1 cellular context compared by ENCODE assay signal in the genomic region with DNA sequence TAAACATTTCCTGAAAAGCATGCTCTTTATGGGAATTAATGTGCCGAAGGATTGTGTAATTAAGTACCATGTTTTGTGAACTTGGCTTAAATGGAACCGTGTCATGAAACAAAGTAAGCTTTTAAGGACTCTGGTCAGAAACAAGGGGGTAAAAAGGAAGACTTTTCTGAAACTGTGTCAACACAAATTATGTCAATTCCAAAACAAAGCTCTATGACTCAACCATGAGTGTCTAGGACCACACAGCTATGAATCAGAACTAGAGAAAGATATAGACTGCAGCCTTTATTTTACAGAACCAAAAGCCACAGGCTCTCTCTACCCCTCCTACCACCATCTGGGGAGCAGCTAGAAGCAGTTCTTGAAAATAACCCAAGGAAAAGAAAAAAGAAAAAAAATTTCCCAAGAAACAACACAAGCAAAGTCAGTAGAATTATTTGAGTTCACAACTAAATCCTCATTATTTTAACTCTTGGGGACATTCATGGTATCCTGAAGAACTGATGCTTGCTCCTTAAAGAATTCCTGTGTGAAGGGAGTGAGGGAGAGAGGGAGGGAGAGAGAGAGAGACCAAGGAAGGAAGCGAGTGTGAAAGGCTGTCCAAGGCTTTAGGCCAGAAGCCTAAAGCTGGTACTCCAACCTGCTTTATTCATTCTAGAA.
TF ChIP-seq lines count a peak whose summit lies in the region.

No MANE protein-coding gene starts in this region.

TF ChIP-seq in HEK293, 187 proteins besides CTCF, POLR2A, EP300 and RAD21 (continued from another document and continues in another):
- TF ChIP-seq, protein P1, sequence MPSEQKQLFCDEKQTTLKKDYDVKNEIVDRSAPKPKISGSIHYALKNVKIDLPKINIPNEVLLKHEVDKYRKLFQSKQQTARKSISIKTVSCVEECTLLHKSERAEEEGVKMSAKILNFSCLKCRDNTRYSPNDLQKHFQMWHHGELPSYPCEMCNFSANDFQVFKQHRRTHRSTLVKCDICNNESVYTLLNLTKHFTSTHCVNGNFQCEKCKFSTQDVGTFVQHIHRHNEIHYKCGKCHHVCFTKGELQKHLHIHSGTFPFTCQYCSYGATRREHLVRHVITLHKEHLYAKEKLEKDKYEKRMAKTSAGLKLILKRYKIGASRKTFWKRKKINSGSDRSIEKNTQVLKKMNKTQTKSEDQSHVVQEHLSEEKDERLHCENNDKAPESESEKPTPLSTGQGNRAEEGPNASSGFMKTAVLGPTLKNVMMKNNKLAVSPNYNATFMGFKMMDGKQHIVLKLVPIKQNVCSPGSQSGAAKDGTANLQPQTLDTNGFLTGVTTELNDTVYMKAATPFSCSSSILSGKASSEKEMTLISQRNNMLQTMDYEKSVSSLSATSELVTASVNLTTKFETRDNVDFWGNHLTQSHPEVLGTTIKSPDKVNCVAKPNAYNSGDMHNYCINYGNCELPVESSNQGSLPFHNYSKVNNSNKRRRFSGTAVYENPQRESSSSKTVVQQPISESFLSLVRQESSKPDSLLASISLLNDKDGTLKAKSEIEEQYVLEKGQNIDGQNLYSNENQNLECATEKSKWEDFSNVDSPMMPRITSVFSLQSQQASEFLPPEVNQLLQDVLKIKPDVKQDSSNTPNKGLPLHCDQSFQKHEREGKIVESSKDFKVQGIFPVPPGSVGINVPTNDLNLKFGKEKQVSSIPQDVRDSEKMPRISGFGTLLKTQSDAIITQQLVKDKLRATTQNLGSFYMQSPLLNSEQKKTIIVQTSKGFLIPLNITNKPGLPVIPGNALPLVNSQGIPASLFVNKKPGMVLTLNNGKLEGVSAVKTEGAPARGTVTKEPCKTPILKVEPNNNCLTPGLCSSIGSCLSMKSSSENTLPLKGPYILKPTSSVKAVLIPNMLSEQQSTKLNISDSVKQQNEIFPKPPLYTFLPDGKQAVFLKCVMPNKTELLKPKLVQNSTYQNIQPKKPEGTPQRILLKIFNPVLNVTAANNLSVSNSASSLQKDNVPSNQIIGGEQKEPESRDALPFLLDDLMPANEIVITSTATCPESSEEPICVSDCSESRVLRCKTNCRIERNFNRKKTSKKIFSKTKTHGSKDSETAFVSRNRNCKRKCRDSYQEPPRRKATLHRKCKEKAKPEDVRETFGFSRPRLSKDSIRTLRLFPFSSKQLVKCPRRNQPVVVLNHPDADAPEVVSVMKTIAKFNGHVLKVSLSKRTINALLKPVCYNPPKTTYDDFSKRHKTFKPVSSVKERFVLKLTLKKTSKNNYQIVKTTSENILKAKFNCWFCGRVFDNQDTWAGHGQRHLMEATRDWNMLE (tag by site-specific recombination; conservative IDR thresholded peaks at IDR 0.05; ENCODE audit: low read depth): no peak
- TF ChIP-seq ZNF324 (tag by site-specific recombination; IDR thresholded peaks at IDR 0.05) (no peak), ZNF248 (tag by site-specific recombination; IDR thresholded peaks at IDR 0.05) (no peak), ZNF654 (tag by site-specific recombination; IDR thresholded peaks at IDR 0.05; ENCODE audit: low read depth) (no peak), ZBTB48 (tag by site-specific recombination; IDR thresholded peaks at IDR 0.05) (no peak), ZNF792 (tag by site-specific recombination; IDR thresholded peaks at IDR 0.05) (no peak), MYNN (tag by site-specific recombination; IDR thresholded peaks at IDR 0.05; ENCODE audit: borderline replicate concordance) (no peak), ZNF561 (tag by site-specific recombination; IDR thresholded peaks at IDR 0.05; ENCODE audit: borderline replicate concordance) (no peak), ZBTB20 (tag by site-specific recombination; IDR thresholded peaks at IDR 0.05) (no peak), GLI2 (tag by site-specific recombination; IDR thresholded peaks at IDR 0.05; ENCODE audit: borderline replicate concordance, low read depth) (no peak), ZNF354C (tag by site-specific recombination; IDR thresholded peaks at IDR 0.05; ENCODE audit: borderline replicate concordance, low read depth) (no peak), ZBTB17 (tag by site-specific recombination; IDR thresholded peaks at IDR 0.05) (no peak), TRIM28 (IDR thresholded peaks at IDR 0.05; ENCODE audit: borderline replicate concordance, low read length) (no peak), KLF1 (tag by site-specific recombination; IDR thresholded peaks at IDR 0.05) (no peak), ZNF341 (tag by site-specific recombination; IDR thresholded peaks at IDR 0.05; ENCODE audit: low read depth) (no peak), ZNF549 (tag by site-specific recombination; IDR thresholded peaks at IDR 0.05) (no peak), ZNF626 (tag by site-specific recombination; IDR thresholded peaks at IDR 0.05) (no peak), SETDB1 (IDR thresholded peaks at IDR 0.05; ENCODE audit: insufficient read length, low read length) (no peak), ZNF776 (tag by site-specific recombination; IDR thresholded peaks at IDR 0.05; ENCODE audit: borderline replicate concordance) (no peak), ZNF623 (tag by site-specific recombination; IDR thresholded peaks at IDR 0.05) (no peak), ZNF184 (tag by site-specific recombination; IDR thresholded peaks at IDR 0.05) (no peak), ZNF19 (tag by site-specific recombination; IDR thresholded peaks at IDR 0.05; ENCODE audit: low read depth) (no peak), ZNF837 (tag by site-specific recombination; IDR thresholded peaks at IDR 0.05) (no peak), ZNF777 (tag by site-specific recombination; IDR thresholded peaks at IDR 0.05; ENCODE audit: borderline replicate concordance) (no peak), ZNF202 (tag by site-specific recombination; IDR thresholded peaks at IDR 0.05; ENCODE audit: borderline replicate concordance) (no peak), ZNF530 (tag by site-specific recombination; IDR thresholded peaks at IDR 0.05; ENCODE audit: low read depth) (no peak), ZSCAN16 (tag by site-specific recombination; IDR thresholded peaks at IDR 0.05) (no peak), BCL11A (tag by site-specific recombination; IDR thresholded peaks at IDR 0.05; ENCODE audit: low read depth) (peak; percentile 12; the same call in 1 of the 2 replicates), ZNF24 (tag by site-specific recombination; IDR thresholded peaks at IDR 0.05) (no peak)
- TF ChIP-seq, protein P2, sequence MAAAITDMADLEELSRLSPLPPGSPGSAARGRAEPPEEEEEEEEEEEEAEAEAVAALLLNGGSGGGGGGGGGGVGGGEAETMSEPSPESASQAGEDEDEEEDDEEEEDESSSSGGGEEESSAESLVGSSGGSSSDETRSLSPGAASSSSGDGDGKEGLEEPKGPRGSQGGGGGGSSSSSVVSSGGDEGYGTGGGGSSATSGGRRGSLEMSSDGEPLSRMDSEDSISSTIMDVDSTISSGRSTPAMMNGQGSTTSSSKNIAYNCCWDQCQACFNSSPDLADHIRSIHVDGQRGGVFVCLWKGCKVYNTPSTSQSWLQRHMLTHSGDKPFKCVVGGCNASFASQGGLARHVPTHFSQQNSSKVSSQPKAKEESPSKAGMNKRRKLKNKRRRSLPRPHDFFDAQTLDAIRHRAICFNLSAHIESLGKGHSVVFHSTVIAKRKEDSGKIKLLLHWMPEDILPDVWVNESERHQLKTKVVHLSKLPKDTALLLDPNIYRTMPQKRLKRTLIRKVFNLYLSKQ (tag by site-specific recombination; IDR thresholded peaks at IDR 0.05; ENCODE audit: borderline replicate concordance): no peak
- TF ChIP-seq, protein P3, sequence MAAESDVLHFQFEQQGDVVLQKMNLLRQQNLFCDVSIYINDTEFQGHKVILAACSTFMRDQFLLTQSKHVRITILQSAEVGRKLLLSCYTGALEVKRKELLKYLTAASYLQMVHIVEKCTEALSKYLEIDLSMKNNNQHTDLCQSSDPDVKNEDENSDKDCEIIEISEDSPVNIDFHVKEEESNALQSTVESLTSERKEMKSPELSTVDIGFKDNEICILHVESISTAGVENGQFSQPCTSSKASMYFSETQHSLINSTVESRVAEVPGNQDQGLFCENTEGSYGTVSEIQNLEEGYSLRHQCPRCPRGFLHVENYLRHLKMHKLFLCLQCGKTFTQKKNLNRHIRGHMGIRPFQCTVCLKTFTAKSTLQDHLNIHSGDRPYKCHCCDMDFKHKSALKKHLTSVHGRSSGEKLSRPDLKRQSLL (tag by site-specific recombination; IDR thresholded peaks at IDR 0.05): peak; percentile 50; the same call in 1 of the 2 replicates
- TF ChIP-seq, protein P4, sequence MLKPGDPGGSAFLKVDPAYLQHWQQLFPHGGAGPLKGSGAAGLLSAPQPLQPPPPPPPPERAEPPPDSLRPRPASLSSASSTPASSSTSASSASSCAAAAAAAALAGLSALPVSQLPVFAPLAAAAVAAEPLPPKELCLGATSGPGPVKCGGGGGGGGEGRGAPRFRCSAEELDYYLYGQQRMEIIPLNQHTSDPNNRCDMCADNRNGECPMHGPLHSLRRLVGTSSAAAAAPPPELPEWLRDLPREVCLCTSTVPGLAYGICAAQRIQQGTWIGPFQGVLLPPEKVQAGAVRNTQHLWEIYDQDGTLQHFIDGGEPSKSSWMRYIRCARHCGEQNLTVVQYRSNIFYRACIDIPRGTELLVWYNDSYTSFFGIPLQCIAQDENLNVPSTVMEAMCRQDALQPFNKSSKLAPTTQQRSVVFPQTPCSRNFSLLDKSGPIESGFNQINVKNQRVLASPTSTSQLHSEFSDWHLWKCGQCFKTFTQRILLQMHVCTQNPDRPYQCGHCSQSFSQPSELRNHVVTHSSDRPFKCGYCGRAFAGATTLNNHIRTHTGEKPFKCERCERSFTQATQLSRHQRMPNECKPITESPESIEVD (tag by site-specific recombination; IDR thresholded peaks at IDR 0.05): peak; percentile 95
- TF ChIP-seq, protein P5, sequence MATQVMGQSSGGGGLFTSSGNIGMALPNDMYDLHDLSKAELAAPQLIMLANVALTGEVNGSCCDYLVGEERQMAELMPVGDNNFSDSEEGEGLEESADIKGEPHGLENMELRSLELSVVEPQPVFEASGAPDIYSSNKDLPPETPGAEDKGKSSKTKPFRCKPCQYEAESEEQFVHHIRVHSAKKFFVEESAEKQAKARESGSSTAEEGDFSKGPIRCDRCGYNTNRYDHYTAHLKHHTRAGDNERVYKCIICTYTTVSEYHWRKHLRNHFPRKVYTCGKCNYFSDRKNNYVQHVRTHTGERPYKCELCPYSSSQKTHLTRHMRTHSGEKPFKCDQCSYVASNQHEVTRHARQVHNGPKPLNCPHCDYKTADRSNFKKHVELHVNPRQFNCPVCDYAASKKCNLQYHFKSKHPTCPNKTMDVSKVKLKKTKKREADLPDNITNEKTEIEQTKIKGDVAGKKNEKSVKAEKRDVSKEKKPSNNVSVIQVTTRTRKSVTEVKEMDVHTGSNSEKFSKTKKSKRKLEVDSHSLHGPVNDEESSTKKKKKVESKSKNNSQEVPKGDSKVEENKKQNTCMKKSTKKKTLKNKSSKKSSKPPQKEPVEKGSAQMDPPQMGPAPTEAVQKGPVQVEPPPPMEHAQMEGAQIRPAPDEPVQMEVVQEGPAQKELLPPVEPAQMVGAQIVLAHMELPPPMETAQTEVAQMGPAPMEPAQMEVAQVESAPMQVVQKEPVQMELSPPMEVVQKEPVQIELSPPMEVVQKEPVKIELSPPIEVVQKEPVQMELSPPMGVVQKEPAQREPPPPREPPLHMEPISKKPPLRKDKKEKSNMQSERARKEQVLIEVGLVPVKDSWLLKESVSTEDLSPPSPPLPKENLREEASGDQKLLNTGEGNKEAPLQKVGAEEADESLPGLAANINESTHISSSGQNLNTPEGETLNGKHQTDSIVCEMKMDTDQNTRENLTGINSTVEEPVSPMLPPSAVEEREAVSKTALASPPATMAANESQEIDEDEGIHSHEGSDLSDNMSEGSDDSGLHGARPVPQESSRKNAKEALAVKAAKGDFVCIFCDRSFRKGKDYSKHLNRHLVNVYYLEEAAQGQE (tag by site-specific recombination; IDR thresholded peaks at IDR 0.05): no peak
- TF ChIP-seq, protein P6, sequence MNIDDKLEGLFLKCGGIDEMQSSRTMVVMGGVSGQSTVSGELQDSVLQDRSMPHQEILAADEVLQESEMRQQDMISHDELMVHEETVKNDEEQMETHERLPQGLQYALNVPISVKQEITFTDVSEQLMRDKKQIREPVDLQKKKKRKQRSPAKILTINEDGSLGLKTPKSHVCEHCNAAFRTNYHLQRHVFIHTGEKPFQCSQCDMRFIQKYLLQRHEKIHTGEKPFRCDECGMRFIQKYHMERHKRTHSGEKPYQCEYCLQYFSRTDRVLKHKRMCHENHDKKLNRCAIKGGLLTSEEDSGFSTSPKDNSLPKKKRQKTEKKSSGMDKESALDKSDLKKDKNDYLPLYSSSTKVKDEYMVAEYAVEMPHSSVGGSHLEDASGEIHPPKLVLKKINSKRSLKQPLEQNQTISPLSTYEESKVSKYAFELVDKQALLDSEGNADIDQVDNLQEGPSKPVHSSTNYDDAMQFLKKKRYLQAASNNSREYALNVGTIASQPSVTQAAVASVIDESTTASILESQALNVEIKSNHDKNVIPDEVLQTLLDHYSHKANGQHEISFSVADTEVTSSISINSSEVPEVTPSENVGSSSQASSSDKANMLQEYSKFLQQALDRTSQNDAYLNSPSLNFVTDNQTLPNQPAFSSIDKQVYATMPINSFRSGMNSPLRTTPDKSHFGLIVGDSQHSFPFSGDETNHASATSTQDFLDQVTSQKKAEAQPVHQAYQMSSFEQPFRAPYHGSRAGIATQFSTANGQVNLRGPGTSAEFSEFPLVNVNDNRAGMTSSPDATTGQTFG (tag by site-specific recombination; IDR thresholded peaks at IDR 0.05; ENCODE audit: borderline replicate concordance): no peak
- TF ChIP-seq, protein P7, sequence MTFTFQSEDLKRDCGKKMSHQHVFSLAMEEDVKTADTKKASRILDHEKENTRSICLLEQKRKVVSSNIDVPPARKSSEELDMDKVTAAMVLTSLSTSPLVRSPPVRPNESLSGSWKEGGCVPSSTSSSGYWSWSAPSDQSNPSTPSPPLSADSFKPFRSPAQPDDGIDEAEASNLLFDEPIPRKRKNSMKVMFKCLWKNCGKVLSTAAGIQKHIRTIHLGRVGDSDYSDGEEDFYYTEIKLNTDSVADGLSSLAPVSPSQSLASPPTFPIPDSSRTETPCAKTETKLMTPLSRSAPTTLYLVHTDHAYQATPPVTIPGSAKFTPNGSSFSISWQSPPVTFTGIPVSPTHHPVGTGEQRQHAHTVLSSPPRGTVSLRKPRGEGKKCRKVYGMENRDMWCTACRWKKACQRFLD (tag by site-specific recombination; IDR thresholded peaks at IDR 0.05): no peak
- TF ChIP-seq, protein P8, sequence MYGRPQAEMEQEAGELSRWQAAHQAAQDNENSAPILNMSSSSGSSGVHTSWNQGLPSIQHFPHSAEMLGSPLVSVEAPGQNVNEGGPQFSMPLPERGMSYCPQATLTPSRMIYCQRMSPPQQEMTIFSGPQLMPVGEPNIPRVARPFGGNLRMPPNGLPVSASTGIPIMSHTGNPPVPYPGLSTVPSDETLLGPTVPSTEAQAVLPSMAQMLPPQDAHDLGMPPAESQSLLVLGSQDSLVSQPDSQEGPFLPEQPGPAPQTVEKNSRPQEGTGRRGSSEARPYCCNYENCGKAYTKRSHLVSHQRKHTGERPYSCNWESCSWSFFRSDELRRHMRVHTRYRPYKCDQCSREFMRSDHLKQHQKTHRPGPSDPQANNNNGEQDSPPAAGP (tag by site-specific recombination; IDR thresholded peaks at IDR 0.05): no peak
